Comparison of ENCODE assay signal across 21 cellular contexts in genomic region chr13:72757792-72758535, GRCh38. TPM values are rescaled to one million over a fixed set of nuclear protein-coding genes. Genes with fewer than 3 reads are reported as not detected.
DNase-seq lines count a peak whose midpoint lies in the region; ATAC-seq and TF ChIP-seq lines count a peak whose summit lies in the region.
"Had no signal": no experiment of that assay in that cellular context is flagged by ENCODE, and none has a peak within 500 bp of the region (broad histone marks: within the 10 kb centered on the region; RNA-seq: fewer than 3 reads in every experiment).

No MANE protein-coding gene starts in this region.

- no peaks in the 10 kb centered on the region for H3K27me3 ChIP-seq in PC-3 (ENCODE audit: low read length)
- H3K27me3 ChIP-seq: BE2C had no signal

- H3K27me3 Mint-ChIP-seq in activated CD4-positive, alpha-beta T cell treated with anti-CD3 and anti-CD28 coated beads for 36 hours: no peaks in the 10 kb centered on the region
- H3K27me3 Mint-ChIP-seq: CD4-positive, CD25-positive, alpha-beta regulatory T cell; IgD-negative memory B cell had no signal

- no peaks in the 10 kb centered on the region for H3K9me2 ChIP-seq in PC-3 (replicated peaks; ENCODE audit: low read length)

- no peaks in the 10 kb centered on the region for H3K4me1 Mint-ChIP-seq in activated CD4-positive, alpha-beta T cell treated with anti-CD3 and anti-CD28 coated beads for 36 hours

- H3K4me3 ChIP-seq in PC-3 (ENCODE audit: low read length): no peak overlapping the region
- no peak overlapping the region for H3K4me3 ChIP-seq in fibroblast of mammary gland (ENCODE audit: control insufficient read depth, low read depth, low read length)

- POLR2A ChIA-PET in activated CD4-positive, alpha-beta T cell treated with anti-CD3 and anti-CD28 coated beads for 36 hours (lab: Charles Lee): no interaction called here
- POLR2A ChIA-PET in PC-3 (lab: Charles Lee; ENCODE audit: unreplicated experiment): no interaction called here

- no peaks in the 10 kb centered on the region for H3K4me1 ChIP-seq in PC-3 (ENCODE audit: insufficient read depth, low read length)
- H3K4me1 ChIP-seq: BE2C had no signal

- H3K36me3 ChIP-seq in PC-3 (ENCODE audit: low read depth, low read length): peaks cover 46% of the 10 kb centered on the region; the same call in 1 of the 2 replicates

- no peaks in the 10 kb centered on the region for H3F3A ChIP-seq in PC-3 (ENCODE audit: low read length, unreplicated experiment)

- BruUV-seq in PC-3 (replicated peaks; lab: Mats Ljungman, UMichigan): no TSS peak

- TF ChIP-seq CTCF in PC-3 (conservative IDR thresholded peaks at IDR 0.05; ENCODE audit: low read depth, low read length) (no peak), fibroblast of mammary gland (conservative IDR thresholded peaks at IDR 0.05; ENCODE audit: control insufficient read depth, insufficient read depth, low read depth, low read length) (no peak)

- H3K9ac ChIP-seq in PC-3 (ENCODE audit: low read length): no peak overlapping the region

- no peak overlapping the region for H2AFZ ChIP-seq in PC-3 (ENCODE audit: low read length)

- H4K20me1 ChIP-seq in PC-3 (ENCODE audit: low read length): no peaks in the 10 kb centered on the region

- DNase-seq in activated CD4-positive, alpha-beta T cell treated with anti-CD3 and anti-CD28 coated beads for 36 hours: no peak
- DNase-seq in activated CD4-positive, alpha-beta T cell treated with anti-CD3 and anti-CD28 coated beads for 48 hours: no peak
- peak; percentile 3 for DNase-seq in EL
- peak; percentile 34 for DNase-seq in PC-3
- DNase-seq in fibroblast of mammary gland (ENCODE audit: low read depth): peak; percentile 8
- no peak for DNase-seq in NCI-H345 (lab: John Stamatoyannopoulos, UW)
- DNase-seq in AG08396 (ENCODE audit: low spot score): no peak
- DNase-seq: BE2C; CD4-positive, CD25-positive, alpha-beta regulatory T cell; COR-L47; H7; Karpas-422; NCI-H1092 treated with DMSO at 0.1 percent for 48 hours; NCI-H2081; NCI-H510A; NCI-H748 treated with DMSO at 0.1 percent for 48 hours; NK-92 treated with Interleukin-12 subunit alpha and Interleukin-12 subunit beta, amount 100 ng/mL, for 24 hours had no signal

- H3K4me2 ChIP-seq in PC-3 (ENCODE audit: low read length): no peak overlapping the region

- no peaks in the 10 kb centered on the region for H3K9me3 ChIP-seq in PC-3 (ENCODE audit: low read length)
- H3K9me3 ChIP-seq: BE2C had no signal

- H3K27ac ChIP-seq in PC-3 (ENCODE audit: low read length): no peak overlapping the region
- H3K27ac ChIP-seq: 22Rv1, RWPE1 had no signal

- CTCF ChIA-PET in activated CD4-positive, alpha-beta T cell treated with anti-CD3 and anti-CD28 coated beads for 36 hours (lab: Charles Lee): no interaction called here
- CTCF ChIA-PET in PC-3 (lab: Charles Lee): no interaction called here

- peaks cover 40% of the 10 kb centered on the region for H3K36me3 Mint-ChIP-seq in activated CD4-positive, alpha-beta T cell treated with anti-CD3 and anti-CD28 coated beads for 36 hours (ENCODE audit: low read depth)
- H3K36me3 Mint-ChIP-seq: IgD-negative memory B cell had no signal

- no peaks in the 10 kb centered on the region for H3K79me2 ChIP-seq in PC-3 (ENCODE audit: low read length)

- H3K9me3 Mint-ChIP-seq in activated CD4-positive, alpha-beta T cell treated with anti-CD3 and anti-CD28 coated beads for 36 hours (ENCODE audit: low read depth): no peaks in the 10 kb centered on the region
- H3K9me3 Mint-ChIP-seq: CD4-positive, CD25-positive, alpha-beta regulatory T cell; IgD-negative memory B cell had no signal

- H3K27ac Mint-ChIP-seq in activated CD4-positive, alpha-beta T cell treated with anti-CD3 and anti-CD28 coated beads for 36 hours: no peak overlapping the region
- H3K27ac Mint-ChIP-seq: CD4-positive, CD25-positive, alpha-beta regulatory T cell; IgD-negative memory B cell had no signal

- H3K4me3 Mint-ChIP-seq in activated CD4-positive, alpha-beta T cell treated with anti-CD3 and anti-CD28 coated beads for 36 hours: no peak overlapping the region
- H3K4me3 Mint-ChIP-seq: CD4-positive, CD25-positive, alpha-beta regulatory T cell; IgD-negative memory B cell had no signal

- ATAC-seq in activated CD4-positive, alpha-beta T cell treated with anti-CD3 and anti-CD28 coated beads for 36 hours: peak; percentile 71
- ATAC-seq in PC-3 (peak; percentile 70), HG03342 (IDR thresholded peaks at IDR 0.05; ENCODE audit: unreplicated experiment) (no peak)

- intact Hi-C loops in activated CD4-positive, alpha-beta T cell treated with anti-CD3 and anti-CD28 coated beads for 36 hours (cut with DNase I, micrococcal nuclease): no loop called here
- intact Hi-C loops in PC-3 (cut with micrococcal nuclease): no loop called here

RNA-seq across cellular contexts. Expression of gene DIS3, which starts 23.7 kb away (rescaled TPM):
- 10 to 100 TPM; 55.0 to 63.5 TPM for total RNA-seq in activated CD4-positive, alpha-beta T cell treated with anti-CD3 and anti-CD28 coated beads for 36 hours
- total RNA-seq in PC-3 (2014; rRNA removed): 25.5 and 29.0 TPM in 2 replicates

RNA-seq across cellular contexts. Expression of gene PIBF1, which starts 24.0 kb away (rescaled TPM):
- total RNA-seq in activated CD4-positive, alpha-beta T cell treated with anti-CD3 and anti-CD28 coated beads for 36 hours: 10 to 100 TPM; 25.7 to 25.9 TPM
- total RNA-seq in PC-3 (2014; rRNA removed): 4.8 and 7.9 TPM in 2 replicates

RNA-seq across cellular contexts. Expression of gene BORA, which starts 30.2 kb away (rescaled TPM):
- 10 to 100 TPM; 20.8 to 21.2 TPM for total RNA-seq in activated CD4-positive, alpha-beta T cell treated with anti-CD3 and anti-CD28 coated beads for 36 hours
- total RNA-seq in PC-3 (2014; rRNA removed): 9.5 and 11.1 TPM in 2 replicates

RNA-seq across cellular contexts. Expression of gene MZT1, which starts 30.5 kb away (rescaled TPM):
- 10 to 100 TPM; 10.6 to 26.9 TPM for total RNA-seq in activated CD4-positive, alpha-beta T cell treated with anti-CD3 and anti-CD28 coated beads for 36 hours
- total RNA-seq in PC-3 (2014; rRNA removed): 7.9 and 17.0 TPM in 2 replicates

Comparison
In these comparisons a context has a peak if more than half of its experiments do, and no peak if none do; other contexts are left out.
1. DNase-seq: peak in EL (single experiment), PC-3 (single experiment) and fibroblast of mammary gland (single experiment); none in activated CD4-positive, alpha-beta T cell treated with anti-CD3 and anti-CD28 coated beads for 36 hours (single experiment), activated CD4-positive, alpha-beta T cell treated with anti-CD3 and anti-CD28 coated beads for 48 hours (single experiment), NCI-H345 (single experiment) and AG08396 (single experiment).